ENCODE assay signal across 17 cellular contexts in genomic region chrX:37922926-37923325, GRCh38.
"Had no signal": no experiment of that assay in that cellular context is flagged by ENCODE, and none has a peak within 500 bp of the region (broad histone marks: within the 10 kb centered on the region; RNA-seq: fewer than 3 reads in every experiment).

No MANE protein-coding gene starts in this region.

- ATAC-seq: activated T-helper 17 cell treated with anti-CD3 and anti-CD28 coated beads, Interleukin-2, amount 50 U/mL, for 72 hours; left ventricle myocardium superior; natural killer cell treated with Interleukin-12 subunit alpha and Interleukin-12 subunit beta and Interleukin-15 and Interleukin-18, amount 100 ng/mL, for 72 hours; stimulated activated effector memory CD8-positive, alpha-beta T cell treated with anti-CD3 and anti-CD28 coated beads, Interleukin-12 subunit alpha, Interleukin-12 subunit beta, amount 100 ng/mL, for 72 hours had no signal

- H3K4me3 ChIP-seq: coronary artery, thyroid gland, uterus had no signal

- DNase-seq: activated CD4-positive, alpha-beta T cell treated with anti-CD3 and anti-CD28 coated beads, Interleukin-2, amount 50 U/mL, for 4 hours; activated CD4-positive, CD25-positive, alpha-beta regulatory T cell treated with anti-CD3 and anti-CD28 coated beads, Interleukin-2, amount 50 U/mL, for 72 hours; activated naive CD4-positive, alpha-beta T cell treated with Interleukin-2 at 50 U/mL for 16 hours; activated T-cell treated with anti-CD3 and anti-CD28 coated beads for 4 hours; caudate nucleus; effector CD4-positive, alpha-beta T cell; hippocampal formation; kidney; left ventricle myocardium superior; mesenchymal stem cell; SW 1271; thyroid gland; uterus had no signal
